Comparison of ENCODE assay signal across 23 cellular contexts in the genomic region with DNA sequence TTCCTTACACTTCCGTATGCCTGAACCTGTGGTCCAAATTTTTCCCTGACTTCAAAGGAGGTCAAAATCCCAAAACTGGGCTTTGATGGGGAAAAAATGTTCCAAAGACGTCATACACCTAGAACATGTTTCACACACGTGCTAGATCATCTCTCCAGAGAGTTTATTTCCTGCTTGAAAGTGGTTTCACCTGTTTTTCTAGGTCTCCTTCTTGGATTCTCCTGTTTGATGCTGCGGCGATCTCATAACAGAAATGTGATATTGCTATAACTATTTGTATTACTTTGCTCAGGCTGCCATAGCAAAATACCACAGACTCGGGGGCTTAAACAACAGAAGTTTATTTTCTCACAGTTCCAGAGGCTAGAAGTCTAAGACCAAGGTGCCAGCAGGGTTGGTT. TPM values are rescaled to one million over a fixed set of nuclear protein-coding genes. Genes with fewer than 3 reads are reported as not detected.
"Had no signal": no experiment of that assay in that cellular context is flagged by ENCODE, and none has a peak within 500 bp of the region (broad histone marks: within the 10 kb centered on the region; RNA-seq: fewer than 3 reads in every experiment).

No MANE protein-coding gene starts in this region.

- H3K4me3 ChIP-seq: body of pancreas, lower lobe of right lung, pancreas, transverse colon had no signal

- H3K27ac ChIP-seq: body of pancreas, foreskin keratinocyte, lower lobe of right lung, neutrophil, pancreas, transverse colon had no signal

- H3K36me3 ChIP-seq: lower lobe of right lung, neutrophil, pancreas, transverse colon had no signal

- H3K4me1 ChIP-seq: body of pancreas, foreskin keratinocyte, pancreas had no signal

- FAIRE-seq: endometrium, pancreas had no signal

- H3K4me3 Mint-ChIP-seq: activated CD4-positive, alpha-beta memory T cell treated with anti-CD3 and anti-CD28 coated beads, Interleukin-2, amount 10 ng/mL, durations not matched to agents 7 days and 5 days; activated CD4-positive, alpha-beta T cell treated with anti-CD3 and anti-CD28 coated beads, Interleukin-2, amount 10 ng/mL, durations not matched to agents 24 days and 14 days; activated CD8-positive, alpha-beta memory T cell treated with anti-CD3 and anti-CD28 coated beads, Interleukin-2, amount 10 ng/mL, durations not matched to agents 7 days and 5 days; activated naive CD4-positive, alpha-beta T cell treated with anti-CD3 and anti-CD28 coated beads, Interleukin-2, amount 50 U/mL, for 24 hours; dendritic cell treated with granulocyte-macrophage colony-stimulating factor and Interleukin-4, amounts not matched to agents 40 ng/mL and 50 ng/mL, for 4 days; natural killer cell; stimulated activated memory B cell treated with anti-CD40 and anti-IgM and Interleukin-4, amounts not matched to agents 10 μg/mL and 1 μg/mL and 100 μg/mL, for 72 hours; T-helper 17 cell had no signal

- H3K9me3 Mint-ChIP-seq: activated CD4-positive, alpha-beta memory T cell treated with anti-CD3 and anti-CD28 coated beads, Interleukin-2, amount 10 ng/mL, durations not matched to agents 7 days and 5 days; activated CD4-positive, alpha-beta T cell treated with anti-CD3 and anti-CD28 coated beads, Interleukin-2, amount 10 ng/mL, durations not matched to agents 24 days and 14 days; activated naive CD4-positive, alpha-beta T cell treated with anti-CD3 and anti-CD28 coated beads, Interleukin-2, amount 50 U/mL, for 24 hours; dendritic cell treated with granulocyte-macrophage colony-stimulating factor and Interleukin-4, amounts not matched to agents 40 ng/mL and 50 ng/mL, for 4 days; natural killer cell; stimulated activated memory B cell treated with anti-CD40 and anti-IgM and Interleukin-4, amounts not matched to agents 10 μg/mL and 1 μg/mL and 100 μg/mL, for 72 hours had no signal

- H3K36me3 Mint-ChIP-seq: activated CD8-positive, alpha-beta memory T cell treated with anti-CD3 and anti-CD28 coated beads, Interleukin-2, amount 10 ng/mL, durations not matched to agents 7 days and 5 days; activated naive CD4-positive, alpha-beta T cell treated with anti-CD3 and anti-CD28 coated beads, Interleukin-2, amount 50 U/mL, for 24 hours; natural killer cell had no signal

- DNase-seq: activated CD4-positive, alpha-beta memory T cell treated with anti-CD3 and anti-CD28 coated beads, Interleukin-2, amount 10 ng/mL, durations not matched to agents 7 days and 5 days; activated CD4-positive, alpha-beta T cell treated with anti-CD3 and anti-CD28 coated beads, Interleukin-2, amount 10 ng/mL, durations not matched to agents 24 days and 14 days; activated CD8-positive, alpha-beta memory T cell treated with anti-CD3 and anti-CD28 coated beads, Interleukin-2, amount 10 ng/mL, durations not matched to agents 7 days and 5 days; activated gamma-delta T cell; activated T-cell treated with anti-CD3 and anti-CD28 coated beads for 4 hours; anterior cingulate cortex; body of pancreas; effector CD4-positive, alpha-beta T cell; erythroblast; lower lobe of right lung; natural killer cell; pancreas; right cardiac atrium; stimulated activated CD4-positive, alpha-beta T cell treated with anti-CD3 and anti-CD28 coated beads, Interleukin-2, amount 100 ng/mL, for 24 hours; SW 1271; T-helper 17 cell; transverse colon had no signal

- H3K27me3 Mint-ChIP-seq: stimulated activated memory B cell treated with anti-CD40 and anti-IgM and Interleukin-4, amounts not matched to agents 10 μg/mL and 1 μg/mL and 100 μg/mL, for 72 hours had no signal

- H3K27ac Mint-ChIP-seq: activated CD4-positive, alpha-beta memory T cell treated with anti-CD3 and anti-CD28 coated beads, Interleukin-2, amount 10 ng/mL, durations not matched to agents 7 days and 5 days; activated CD4-positive, alpha-beta T cell treated with anti-CD3 and anti-CD28 coated beads, Interleukin-2, amount 10 ng/mL, durations not matched to agents 24 days and 14 days; activated CD8-positive, alpha-beta memory T cell treated with anti-CD3 and anti-CD28 coated beads, Interleukin-2, amount 10 ng/mL, durations not matched to agents 7 days and 5 days; activated naive CD4-positive, alpha-beta T cell treated with anti-CD3 and anti-CD28 coated beads, Interleukin-2, amount 50 U/mL, for 24 hours; dendritic cell treated with granulocyte-macrophage colony-stimulating factor and Interleukin-4, amounts not matched to agents 40 ng/mL and 50 ng/mL, for 4 days; stimulated activated memory B cell treated with anti-CD40 and anti-IgM and Interleukin-4, amounts not matched to agents 10 μg/mL and 1 μg/mL and 100 μg/mL, for 72 hours; T-helper 17 cell had no signal

- H3K9me3 ChIP-seq: body of pancreas, lower lobe of right lung, neutrophil, pancreas, transverse colon had no signal

RNA-seq across cellular contexts. Expression of a gene that starts 19.7 kb away (rescaled TPM):
- total RNA-seq: activated CD4-positive, alpha-beta T cell treated with anti-CD3 and anti-CD28 coated beads, Interleukin-2, amount 10 ng/mL, durations not matched to agents 24 days and 14 days had no signal
